14 cellular contexts compared by ENCODE assay signal in genomic region chr14:30972882-30973582, GRCh38.
"Had no signal": no experiment of that assay in that cellular context is flagged by ENCODE, and none has a peak within 500 bp of the region (broad histone marks: within the 10 kb centered on the region; RNA-seq: fewer than 3 reads in every experiment).

No MANE protein-coding gene starts in this region.

- H3K9me3 Mint-ChIP-seq: memory B cell; natural killer cell treated with Interleukin-12 subunit alpha and Interleukin-12 subunit beta and Interleukin-15 and Interleukin-18, amount 100 ng/mL, for 72 hours; stimulated activated memory B cell treated with anti-CD40 and anti-IgM and Interleukin-4, amounts not matched to agents 10 μg/mL and 1 μg/mL and 100 μg/mL, for 72 hours; T-helper 1 cell treated with Interleukin-12 subunit alpha and Interleukin-12 subunit beta and Interleukin-4 antibody, amounts not matched to agents 30 μg/mL and 1 μg/mL, for 36 hours had no signal

- H3K27me3 Mint-ChIP-seq: memory B cell; natural killer cell treated with Interleukin-12 subunit alpha and Interleukin-12 subunit beta and Interleukin-15 and Interleukin-18, amount 100 ng/mL, for 72 hours; stimulated activated memory B cell treated with anti-CD40 and anti-IgM and Interleukin-4, amounts not matched to agents 10 μg/mL and 1 μg/mL and 100 μg/mL, for 72 hours; type B pancreatic cell had no signal

- H3K27ac Mint-ChIP-seq: activated CD8-positive, alpha-beta T cell treated with anti-CD3 and anti-CD28 coated beads, Interleukin-2, amount 10 ng/mL, durations not matched to agents 7 days and 5 days; memory B cell; stimulated activated memory B cell treated with anti-CD40 and anti-IgM and Interleukin-4, amounts not matched to agents 10 μg/mL and 1 μg/mL and 100 μg/mL, for 72 hours; T-helper 1 cell treated with Interleukin-12 subunit alpha and Interleukin-12 subunit beta and Interleukin-4 antibody, amounts not matched to agents 30 μg/mL and 1 μg/mL, for 36 hours had no signal

- H3K4me3 Mint-ChIP-seq: activated CD8-positive, alpha-beta T cell treated with anti-CD3 and anti-CD28 coated beads, Interleukin-2, amount 10 ng/mL, durations not matched to agents 7 days and 5 days; memory B cell; natural killer cell treated with Interleukin-12 subunit alpha and Interleukin-12 subunit beta and Interleukin-15 and Interleukin-18, amount 100 ng/mL, for 72 hours; stimulated activated memory B cell treated with anti-CD40 and anti-IgM and Interleukin-4, amounts not matched to agents 10 μg/mL and 1 μg/mL and 100 μg/mL, for 72 hours; T-helper 1 cell treated with Interleukin-12 subunit alpha and Interleukin-12 subunit beta and Interleukin-4 antibody, amounts not matched to agents 30 μg/mL and 1 μg/mL, for 36 hours had no signal

- DNase-seq: activated CD4-positive, alpha-beta T cell treated with anti-CD3 and anti-CD28 coated beads for 48 hours; activated CD8-positive, alpha-beta memory T cell treated with anti-CD3 and anti-CD28 coated beads, Interleukin-2, amount 50 U/mL, for 48 hours; activated CD8-positive, alpha-beta T cell treated with anti-CD3 and anti-CD28 coated beads, Interleukin-2, amount 10 ng/mL, durations not matched to agents 7 days and 5 days; foreskin keratinocyte; glutamatergic neuron; hypothalamus; kidney; left ventricle myocardium superior had no signal

- H3K36me3 Mint-ChIP-seq: natural killer cell treated with Interleukin-12 subunit alpha and Interleukin-12 subunit beta and Interleukin-15 and Interleukin-18, amount 100 ng/mL, for 72 hours had no signal

- H3K27me3 ChIP-seq: foreskin keratinocyte had no signal

- ATAC-seq: activated CD8-positive, alpha-beta T cell treated with anti-CD3 and anti-CD28 coated beads, Interleukin-2, amount 10 ng/mL, durations not matched to agents 7 days and 5 days; foreskin keratinocyte; left ventricle myocardium superior; natural killer cell treated with Interleukin-12 subunit alpha and Interleukin-12 subunit beta and Interleukin-15 and Interleukin-18, amount 100 ng/mL, for 72 hours; stimulated activated memory B cell treated with anti-CD40 and anti-IgM and Interleukin-4, amounts not matched to agents 10 μg/mL and 1 μg/mL and 100 μg/mL, for 72 hours had no signal

- H3K27ac ChIP-seq: coronary artery, foreskin keratinocyte had no signal

- H3K4me3 ChIP-seq: coronary artery had no signal

- H3K4me1 ChIP-seq: foreskin keratinocyte had no signal
